ENCODE assay signal across 1 cellular context in genomic region chr12:110281549-110282342, GRCh38.
TF ChIP-seq lines count a peak whose summit lies in the region.

No MANE protein-coding gene starts in this region.

TF ChIP-seq in K562, 482 proteins besides CTCF, POLR2A, EP300 and RAD21 (continued from another document and continues in another):
- TF ChIP-seq, protein P1, sequence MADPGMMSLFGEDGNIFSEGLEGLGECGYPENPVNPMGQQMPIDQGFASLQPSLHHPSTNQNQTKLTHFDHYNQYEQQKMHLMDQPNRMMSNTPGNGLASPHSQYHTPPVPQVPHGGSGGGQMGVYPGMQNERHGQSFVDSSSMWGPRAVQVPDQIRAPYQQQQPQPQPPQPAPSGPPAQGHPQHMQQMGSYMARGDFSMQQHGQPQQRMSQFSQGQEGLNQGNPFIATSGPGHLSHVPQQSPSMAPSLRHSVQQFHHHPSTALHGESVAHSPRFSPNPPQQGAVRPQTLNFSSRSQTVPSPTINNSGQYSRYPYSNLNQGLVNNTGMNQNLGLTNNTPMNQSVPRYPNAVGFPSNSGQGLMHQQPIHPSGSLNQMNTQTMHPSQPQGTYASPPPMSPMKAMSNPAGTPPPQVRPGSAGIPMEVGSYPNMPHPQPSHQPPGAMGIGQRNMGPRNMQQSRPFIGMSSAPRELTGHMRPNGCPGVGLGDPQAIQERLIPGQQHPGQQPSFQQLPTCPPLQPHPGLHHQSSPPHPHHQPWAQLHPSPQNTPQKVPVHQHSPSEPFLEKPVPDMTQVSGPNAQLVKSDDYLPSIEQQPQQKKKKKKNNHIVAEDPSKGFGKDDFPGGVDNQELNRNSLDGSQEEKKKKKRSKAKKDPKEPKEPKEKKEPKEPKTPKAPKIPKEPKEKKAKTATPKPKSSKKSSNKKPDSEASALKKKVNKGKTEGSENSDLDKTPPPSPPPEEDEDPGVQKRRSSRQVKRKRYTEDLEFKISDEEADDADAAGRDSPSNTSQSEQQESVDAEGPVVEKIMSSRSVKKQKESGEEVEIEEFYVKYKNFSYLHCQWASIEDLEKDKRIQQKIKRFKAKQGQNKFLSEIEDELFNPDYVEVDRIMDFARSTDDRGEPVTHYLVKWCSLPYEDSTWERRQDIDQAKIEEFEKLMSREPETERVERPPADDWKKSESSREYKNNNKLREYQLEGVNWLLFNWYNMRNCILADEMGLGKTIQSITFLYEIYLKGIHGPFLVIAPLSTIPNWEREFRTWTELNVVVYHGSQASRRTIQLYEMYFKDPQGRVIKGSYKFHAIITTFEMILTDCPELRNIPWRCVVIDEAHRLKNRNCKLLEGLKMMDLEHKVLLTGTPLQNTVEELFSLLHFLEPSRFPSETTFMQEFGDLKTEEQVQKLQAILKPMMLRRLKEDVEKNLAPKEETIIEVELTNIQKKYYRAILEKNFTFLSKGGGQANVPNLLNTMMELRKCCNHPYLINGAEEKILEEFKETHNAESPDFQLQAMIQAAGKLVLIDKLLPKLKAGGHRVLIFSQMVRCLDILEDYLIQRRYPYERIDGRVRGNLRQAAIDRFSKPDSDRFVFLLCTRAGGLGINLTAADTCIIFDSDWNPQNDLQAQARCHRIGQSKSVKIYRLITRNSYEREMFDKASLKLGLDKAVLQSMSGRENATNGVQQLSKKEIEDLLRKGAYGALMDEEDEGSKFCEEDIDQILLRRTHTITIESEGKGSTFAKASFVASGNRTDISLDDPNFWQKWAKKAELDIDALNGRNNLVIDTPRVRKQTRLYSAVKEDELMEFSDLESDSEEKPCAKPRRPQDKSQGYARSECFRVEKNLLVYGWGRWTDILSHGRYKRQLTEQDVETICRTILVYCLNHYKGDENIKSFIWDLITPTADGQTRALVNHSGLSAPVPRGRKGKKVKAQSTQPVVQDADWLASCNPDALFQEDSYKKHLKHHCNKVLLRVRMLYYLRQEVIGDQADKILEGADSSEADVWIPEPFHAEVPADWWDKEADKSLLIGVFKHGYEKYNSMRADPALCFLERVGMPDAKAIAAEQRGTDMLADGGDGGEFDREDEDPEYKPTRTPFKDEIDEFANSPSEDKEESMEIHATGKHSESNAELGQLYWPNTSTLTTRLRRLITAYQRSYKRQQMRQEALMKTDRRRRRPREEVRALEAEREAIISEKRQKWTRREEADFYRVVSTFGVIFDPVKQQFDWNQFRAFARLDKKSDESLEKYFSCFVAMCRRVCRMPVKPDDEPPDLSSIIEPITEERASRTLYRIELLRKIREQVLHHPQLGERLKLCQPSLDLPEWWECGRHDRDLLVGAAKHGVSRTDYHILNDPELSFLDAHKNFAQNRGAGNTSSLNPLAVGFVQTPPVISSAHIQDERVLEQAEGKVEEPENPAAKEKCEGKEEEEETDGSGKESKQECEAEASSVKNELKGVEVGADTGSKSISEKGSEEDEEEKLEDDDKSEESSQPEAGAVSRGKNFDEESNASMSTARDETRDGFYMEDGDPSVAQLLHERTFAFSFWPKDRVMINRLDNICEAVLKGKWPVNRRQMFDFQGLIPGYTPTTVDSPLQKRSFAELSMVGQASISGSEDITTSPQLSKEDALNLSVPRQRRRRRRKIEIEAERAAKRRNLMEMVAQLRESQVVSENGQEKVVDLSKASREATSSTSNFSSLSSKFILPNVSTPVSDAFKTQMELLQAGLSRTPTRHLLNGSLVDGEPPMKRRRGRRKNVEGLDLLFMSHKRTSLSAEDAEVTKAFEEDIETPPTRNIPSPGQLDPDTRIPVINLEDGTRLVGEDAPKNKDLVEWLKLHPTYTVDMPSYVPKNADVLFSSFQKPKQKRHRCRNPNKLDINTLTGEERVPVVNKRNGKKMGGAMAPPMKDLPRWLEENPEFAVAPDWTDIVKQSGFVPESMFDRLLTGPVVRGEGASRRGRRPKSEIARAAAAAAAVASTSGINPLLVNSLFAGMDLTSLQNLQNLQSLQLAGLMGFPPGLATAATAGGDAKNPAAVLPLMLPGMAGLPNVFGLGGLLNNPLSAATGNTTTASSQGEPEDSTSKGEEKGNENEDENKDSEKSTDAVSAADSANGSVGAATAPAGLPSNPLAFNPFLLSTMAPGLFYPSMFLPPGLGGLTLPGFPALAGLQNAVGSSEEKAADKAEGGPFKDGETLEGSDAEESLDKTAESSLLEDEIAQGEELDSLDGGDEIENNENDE (IDR thresholded peaks at IDR 0.05; ENCODE audit: low read depth, low read length) = no peak
- TF ChIP-seq LARP7 (IDR thresholded peaks at IDR 0.05) (no peak), SIN3A (IDR thresholded peaks at IDR 0.05; ENCODE audit: borderline replicate concordance in 2 of 2, control insufficient read depth in 1 of 2, low read depth in 2 of 2, low read length in 2 of 2) (peak; percentile 0 to 37; a peak in 2 of 4 replicates), ZNF449 (CRISPR knock-in tag; IDR thresholded peaks at IDR 0.05) (no peak), RBM39 (optimal IDR thresholded peaks at IDR 0.05; ENCODE audit: low read depth, low read length) (no peak), TCF3 (CRISPR knock-in tag; IDR thresholded peaks at IDR 0.05) (no peak; the same call in none of the 2 replicates), ZEB2 (IDR thresholded peaks at IDR 0.05) (no peak), BRCA1 (IDR thresholded peaks at IDR 0.05) (no peak), BRCA1 (CRISPR knock-in tag; IDR thresholded peaks at IDR 0.05) (0 out of 2 replicates have a peak, but pooled peaks have one; percentile 81), KLF13 (tag; IDR thresholded peaks at IDR 0.05; ENCODE audit: borderline replicate concordance, low read depth) (no peak), HLTF (IDR thresholded peaks at IDR 0.05) (no peak), SIRT6 (IDR thresholded peaks at IDR 0.05; ENCODE audit: low read depth, low read length) (no peak), CBX5 (IDR thresholded peaks at IDR 0.05; ENCODE audit: borderline replicate concordance, low read depth) (no peak), ATF1 (CRISPR knock-in tag; IDR thresholded peaks at IDR 0.05) (no peak), ATF1 (tag; IDR thresholded peaks at IDR 0.05) (peak; percentile 45; the same call in 1 of the 2 replicates), CREB3 (tag; conservative IDR thresholded peaks at IDR 0.05; ENCODE audit: low read depth) (no peak), CEBPG (CRISPR knock-in tag; IDR thresholded peaks at IDR 0.05) (peak; percentile 79; the same call in 1 of the 2 replicates), CEBPG (tag; conservative IDR thresholded peaks at IDR 0.05 in 1 of 2, IDR thresholded peaks at IDR 0.05 in 1 of 2) (peak; percentile 56 to 74; a peak in 3 of 4 replicates), CREM (IDR thresholded peaks at IDR 0.05; ENCODE audit: low read depth) (no peak), FOSL1 (tag; conservative IDR thresholded peaks at IDR 0.05) (no peak), ZNF780A (CRISPR knock-in tag; IDR thresholded peaks at IDR 0.05) (no peak), CC2D1A (IDR thresholded peaks at IDR 0.05) (no peak), CREB1 (IDR thresholded peaks at IDR 0.05) (no peak), CREB1 (CRISPR knock-in tag; IDR thresholded peaks at IDR 0.05) (peak; percentile 67; the same call in 1 of the 2 replicates), MECOM (CRISPR knock-in tag; IDR thresholded peaks at IDR 0.05) (no peak), LCOR (CRISPR knock-in tag; IDR thresholded peaks at IDR 0.05) (0 out of 2 replicates have a peak, but pooled peaks have one; percentile 23), SP2 (IDR thresholded peaks at IDR 0.05; ENCODE audit: extremely low read depth, low read depth, low read length, poor library complexity, severe bottlenecking) (no peak), RAD51 (IDR thresholded peaks at IDR 0.05; ENCODE audit: borderline replicate concordance, low read depth) (no peak), ZMIZ1 (IDR thresholded peaks at IDR 0.05; ENCODE audit: low read depth in 2 of 2, low read length in 2 of 2) (no peak; a peak in 1 of 4 replicates)
- TF ChIP-seq, protein P2, sequence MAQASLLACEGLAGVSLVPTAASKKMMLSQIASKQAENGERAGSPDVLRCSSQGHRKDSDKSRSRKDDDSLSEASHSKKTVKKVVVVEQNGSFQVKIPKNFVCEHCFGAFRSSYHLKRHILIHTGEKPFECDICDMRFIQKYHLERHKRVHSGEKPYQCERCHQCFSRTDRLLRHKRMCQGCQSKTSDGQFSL (CRISPR knock-in tag; IDR thresholded peaks at IDR 0.05) = no peak
- TF ChIP-seq, protein P2 (tag; IDR thresholded peaks at IDR 0.05) = no peak
- TF ChIP-seq, protein P3, sequence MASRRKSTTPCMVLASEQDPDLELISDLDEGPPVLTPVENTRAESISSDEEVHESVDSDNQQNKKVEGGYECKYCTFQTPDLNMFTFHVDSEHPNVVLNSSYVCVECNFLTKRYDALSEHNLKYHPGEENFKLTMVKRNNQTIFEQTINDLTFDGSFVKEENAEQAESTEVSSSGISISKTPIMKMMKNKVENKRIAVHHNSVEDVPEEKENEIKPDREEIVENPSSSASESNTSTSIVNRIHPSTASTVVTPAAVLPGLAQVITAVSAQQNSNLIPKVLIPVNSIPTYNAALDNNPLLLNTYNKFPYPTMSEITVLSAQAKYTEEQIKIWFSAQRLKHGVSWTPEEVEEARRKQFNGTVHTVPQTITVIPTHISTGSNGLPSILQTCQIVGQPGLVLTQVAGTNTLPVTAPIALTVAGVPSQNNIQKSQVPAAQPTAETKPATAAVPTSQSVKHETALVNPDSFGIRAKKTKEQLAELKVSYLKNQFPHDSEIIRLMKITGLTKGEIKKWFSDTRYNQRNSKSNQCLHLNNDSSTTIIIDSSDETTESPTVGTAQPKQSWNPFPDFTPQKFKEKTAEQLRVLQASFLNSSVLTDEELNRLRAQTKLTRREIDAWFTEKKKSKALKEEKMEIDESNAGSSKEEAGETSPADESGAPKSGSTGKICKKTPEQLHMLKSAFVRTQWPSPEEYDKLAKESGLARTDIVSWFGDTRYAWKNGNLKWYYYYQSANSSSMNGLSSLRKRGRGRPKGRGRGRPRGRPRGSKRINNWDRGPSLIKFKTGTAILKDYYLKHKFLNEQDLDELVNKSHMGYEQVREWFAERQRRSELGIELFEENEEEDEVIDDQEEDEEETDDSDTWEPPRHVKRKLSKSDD (conservative IDR thresholded peaks at IDR 0.05; ENCODE audit: low read length) = no peak
- TF ChIP-seq, protein P4, sequence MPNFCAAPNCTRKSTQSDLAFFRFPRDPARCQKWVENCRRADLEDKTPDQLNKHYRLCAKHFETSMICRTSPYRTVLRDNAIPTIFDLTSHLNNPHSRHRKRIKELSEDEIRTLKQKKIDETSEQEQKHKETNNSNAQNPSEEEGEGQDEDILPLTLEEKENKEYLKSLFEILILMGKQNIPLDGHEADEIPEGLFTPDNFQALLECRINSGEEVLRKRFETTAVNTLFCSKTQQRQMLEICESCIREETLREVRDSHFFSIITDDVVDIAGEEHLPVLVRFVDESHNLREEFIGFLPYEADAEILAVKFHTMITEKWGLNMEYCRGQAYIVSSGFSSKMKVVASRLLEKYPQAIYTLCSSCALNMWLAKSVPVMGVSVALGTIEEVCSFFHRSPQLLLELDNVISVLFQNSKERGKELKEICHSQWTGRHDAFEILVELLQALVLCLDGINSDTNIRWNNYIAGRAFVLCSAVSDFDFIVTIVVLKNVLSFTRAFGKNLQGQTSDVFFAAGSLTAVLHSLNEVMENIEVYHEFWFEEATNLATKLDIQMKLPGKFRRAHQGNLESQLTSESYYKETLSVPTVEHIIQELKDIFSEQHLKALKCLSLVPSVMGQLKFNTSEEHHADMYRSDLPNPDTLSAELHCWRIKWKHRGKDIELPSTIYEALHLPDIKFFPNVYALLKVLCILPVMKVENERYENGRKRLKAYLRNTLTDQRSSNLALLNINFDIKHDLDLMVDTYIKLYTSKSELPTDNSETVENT (CRISPR knock-in tag; IDR thresholded peaks at IDR 0.05) = no peak
- TF ChIP-seq, protein P5, sequence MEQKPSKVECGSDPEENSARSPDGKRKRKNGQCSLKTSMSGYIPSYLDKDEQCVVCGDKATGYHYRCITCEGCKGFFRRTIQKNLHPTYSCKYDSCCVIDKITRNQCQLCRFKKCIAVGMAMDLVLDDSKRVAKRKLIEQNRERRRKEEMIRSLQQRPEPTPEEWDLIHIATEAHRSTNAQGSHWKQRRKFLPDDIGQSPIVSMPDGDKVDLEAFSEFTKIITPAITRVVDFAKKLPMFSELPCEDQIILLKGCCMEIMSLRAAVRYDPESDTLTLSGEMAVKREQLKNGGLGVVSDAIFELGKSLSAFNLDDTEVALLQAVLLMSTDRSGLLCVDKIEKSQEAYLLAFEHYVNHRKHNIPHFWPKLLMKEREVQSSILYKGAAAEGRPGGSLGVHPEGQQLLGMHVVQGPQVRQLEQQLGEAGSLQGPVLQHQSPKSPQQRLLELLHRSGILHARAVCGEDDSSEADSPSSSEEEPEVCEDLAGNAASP (IDR thresholded peaks at IDR 0.05) = no peak
